In the genomic region with DNA sequence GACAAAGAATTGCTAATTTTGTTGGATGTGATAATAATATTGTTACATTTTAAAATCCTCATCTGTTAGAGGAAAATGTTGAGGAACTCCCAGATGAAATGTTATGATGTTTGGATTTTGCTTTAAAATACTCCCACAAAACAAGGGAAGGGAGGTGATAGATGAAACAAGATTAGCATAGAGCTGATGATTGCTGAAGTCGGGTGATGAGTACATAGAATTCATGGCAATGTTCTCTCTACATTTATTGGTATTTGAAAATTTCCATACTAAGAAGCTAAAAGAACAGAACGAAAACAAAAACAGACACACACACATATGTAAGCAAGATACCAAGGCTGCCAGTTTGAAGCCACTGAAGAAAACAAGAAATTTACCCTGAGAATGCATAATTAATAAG, we compare ENCODE assay signal across 1 cellular context.
TF ChIP-seq lines count a peak whose summit lies in the region.

No MANE protein-coding gene starts in this region.

TF ChIP-seq in endothelial cell of umbilical vein, 7 proteins besides CTCF, POLR2A, EP300 and RAD21 (continued from another document):
- TF ChIP-seq POLR2AphosphoS5 (IDR thresholded peaks at IDR 0.05; ENCODE audit: insufficient read depth, low read depth, low read length) (no peak), EZH2 (IDR thresholded peaks at IDR 0.05; ENCODE audit: borderline replicate concordance, low read depth, low read length, severe bottlenecking) (no peak), GATA2 (IDR thresholded peaks at IDR 0.05; ENCODE audit: insufficient read depth, insufficient read length, low read depth, low read length) (no peak)
